ENCODE assay signal across 19 cellular contexts in genomic region chr2:95310651-95311050, GRCh38. TPM values are rescaled to one million over a fixed set of nuclear protein-coding genes. Genes with fewer than 3 reads are reported as not detected.
"Had no signal": no experiment of that assay in that cellular context is flagged by ENCODE, and none has a peak within 500 bp of the region (broad histone marks: within the 10 kb centered on the region; RNA-seq: fewer than 3 reads in every experiment).

No MANE protein-coding gene starts in this region.

- H3K27ac Mint-ChIP-seq: activated naive CD8-positive, alpha-beta T cell treated with anti-CD3 and anti-CD28 coated beads, Interleukin-2, amount 10 ng/mL, durations not matched to agents 7 days and 5 days; activated T-cell treated with anti-CD3 and anti-CD28 coated beads, Interleukin-2, amount 50 U/mL, for 24 hours had no signal

- DNase-seq: activated CD4-positive, alpha-beta T cell treated with anti-CD3 and anti-CD28 coated beads, Interleukin-2, amount 50 U/mL, for 4 hours; activated gamma-delta T cell treated with Interleukin-2 at 50 U/mL for 16 hours; activated naive CD8-positive, alpha-beta T cell treated with anti-CD3 and anti-CD28 coated beads, Interleukin-2, amount 10 ng/mL, durations not matched to agents 7 days and 5 days; activated T-cell treated with anti-CD3 and anti-CD28 coated beads, Interleukin-2, amount 50 U/mL, for 24 hours; aorta; esophagus squamous epithelium; foreskin fibroblast; heart left ventricle; left ventricle myocardium inferior; mesendoderm; stimulated activated CD4-positive, alpha-beta T cell treated with anti-CD3 and anti-CD28 coated beads, Interleukin-15, amount 100 ng/mL, for 24 hours; stimulated activated CD4-positive, alpha-beta T cell treated with anti-CD3 and anti-CD28 coated beads, Interleukin-4, amount 100 ng/mL, for 4 hours; stomach; T-helper 2 cell; tibial artery had no signal

- FAIRE-seq: islet of Langerhans, pancreas had no signal

- H3K4me3 ChIP-seq: breast epithelium, esophagus squamous epithelium, heart left ventricle, left ventricle myocardium inferior, pancreas, stomach, tibial artery had no signal

- H3K4me1 ChIP-seq: heart left ventricle, left ventricle myocardium inferior had no signal

- H3K9me3 ChIP-seq: breast epithelium, esophagus squamous epithelium, heart left ventricle, left ventricle myocardium inferior, pancreas, stomach, tibial artery had no signal

- H3K27me3 ChIP-seq: breast epithelium, pancreas, tibial artery had no signal

- ATAC-seq: heart left ventricle, pancreas had no signal

- H3K27ac ChIP-seq: breast epithelium, esophagus squamous epithelium, heart left ventricle, left ventricle myocardium inferior, pancreas, stomach, tibial artery had no signal

- H3K4me3 Mint-ChIP-seq: activated naive CD8-positive, alpha-beta T cell treated with anti-CD3 and anti-CD28 coated beads, Interleukin-2, amount 10 ng/mL, durations not matched to agents 7 days and 5 days; activated T-cell treated with anti-CD3 and anti-CD28 coated beads, Interleukin-2, amount 50 U/mL, for 24 hours; neural crest cell had no signal

- H3K4me1 Mint-ChIP-seq: activated naive CD8-positive, alpha-beta T cell treated with anti-CD3 and anti-CD28 coated beads, Interleukin-2, amount 10 ng/mL, durations not matched to agents 7 days and 5 days had no signal

- H3K36me3 ChIP-seq: breast epithelium, esophagus squamous epithelium, heart left ventricle, left ventricle myocardium inferior, pancreas, stomach, tibial artery had no signal

- H3K27me3 Mint-ChIP-seq: activated naive CD8-positive, alpha-beta T cell treated with anti-CD3 and anti-CD28 coated beads, Interleukin-2, amount 10 ng/mL, durations not matched to agents 7 days and 5 days had no signal

- H3K9me3 Mint-ChIP-seq: activated naive CD8-positive, alpha-beta T cell treated with anti-CD3 and anti-CD28 coated beads, Interleukin-2, amount 10 ng/mL, durations not matched to agents 7 days and 5 days; activated T-cell treated with anti-CD3 and anti-CD28 coated beads, Interleukin-2, amount 50 U/mL, for 24 hours; neural crest cell had no signal

- H3K36me3 Mint-ChIP-seq: activated naive CD8-positive, alpha-beta T cell treated with anti-CD3 and anti-CD28 coated beads, Interleukin-2, amount 10 ng/mL, durations not matched to agents 7 days and 5 days had no signal

RNA-seq across cellular contexts. Expression of gene KCNIP3, which starts 13.5 kb away (rescaled TPM):
- total RNA-seq: activated naive CD8-positive, alpha-beta T cell treated with anti-CD3 and anti-CD28 coated beads, Interleukin-2, amount 10 ng/mL, durations not matched to agents 7 days and 5 days had no signal
